In genomic region chr2:190075623-190076022, GRCh38 we compare ENCODE assay signal across 26 cellular contexts. TPM values are rescaled to one million over a fixed set of nuclear protein-coding genes. Genes with fewer than 3 reads are reported as not detected.
"Had no signal": no experiment of that assay in that cellular context is flagged by ENCODE, and none has a peak within 500 bp of the region (broad histone marks: within the 10 kb centered on the region; RNA-seq: fewer than 3 reads in every experiment).

No MANE protein-coding gene starts in this region.

- H3K4me1 ChIP-seq: parathyroid adenoma, psoas muscle, right lobe of liver, sigmoid colon, stomach, thyroid gland, tibial nerve, upper lobe of left lung had no signal

- H2AFZ ChIP-seq: parathyroid adenoma had no signal

- H3K9me3 ChIP-seq: neutrophil, right lobe of liver, stomach, thoracic aorta, thyroid gland, upper lobe of left lung had no signal

- ATAC-seq: naive thymus-derived CD8-positive, alpha-beta T cell; natural killer cell treated with Interleukin-12 subunit alpha and Interleukin-12 subunit beta and Interleukin-15 and Interleukin-18, amount 100 ng/mL, for 72 hours; psoas muscle; right cardiac atrium; right lobe of liver; stimulated activated effector memory CD8-positive, alpha-beta T cell treated with anti-CD3 and anti-CD28 coated beads, Interleukin-12 subunit alpha, Interleukin-12 subunit beta, amount 100 ng/mL, for 72 hours; stimulated activated naive B cell treated with anti-CD40 and anti-IgM and Interleukin-4, amounts not matched to agents 10 μg/mL and 1 μg/mL and 100 μg/mL, for 72 hours had no signal

- H3K4me3 ChIP-seq: psoas muscle, right lobe of liver, sigmoid colon, stomach, thoracic aorta, thyroid gland, tibial nerve, upper lobe of left lung had no signal

- H3K79me2 ChIP-seq: parathyroid adenoma had no signal

- H3K36me3 ChIP-seq: neutrophil, right lobe of liver, sigmoid colon, stomach, thoracic aorta, thyroid gland, tibial nerve, upper lobe of left lung had no signal

- H3K27ac ChIP-seq: neutrophil, parathyroid adenoma, psoas muscle, right lobe of liver, sigmoid colon, stomach, thoracic aorta, thyroid gland, tibial nerve, upper lobe of left lung had no signal

- FAIRE-seq: urothelium cell line had no signal

- DNase-seq: naive thymus-derived CD8-positive, alpha-beta T cell; nephron progenitor cell; nucleus accumbens; posterior cingulate gyrus; psoas muscle; right cardiac atrium; right lobe of liver; sigmoid colon; small intestine; stimulated activated CD4-positive, alpha-beta T cell treated with anti-CD3 and anti-CD28 coated beads, Interleukin-15, amount 100 ng/mL, for 24 hours; stimulated activated CD4-positive, alpha-beta T cell treated with anti-CD3 and anti-CD28 coated beads, Interleukin-2, amount 100 ng/mL, for 24 hours; stimulated activated CD4-positive, alpha-beta T cell treated with anti-CD3 and anti-CD28 coated beads, Interleukin-2, amount 100 ng/mL, for 48 hours; stimulated activated CD4-positive, alpha-beta T cell treated with anti-CD3 and anti-CD28 coated beads, Interleukin-4, amount 100 ng/mL, for 24 hours; stimulated activated naive B cell treated with anti-CD40 and anti-IgM and Interleukin-4, amounts not matched to agents 10 μg/mL and 1 μg/mL and 100 μg/mL, for 72 hours; stimulated activated naive CD4-positive, alpha-beta T cell treated with Interleukin-2 at 50 U/mL for 16 hours; stomach; thyroid gland; trophoblast cell; upper lobe of left lung had no signal

- H3K27me3 ChIP-seq: neutrophil, right lobe of liver, sigmoid colon, stomach, thyroid gland, tibial nerve, upper lobe of left lung had no signal

RNA-seq across cellular contexts. Expression of gene MSTN, which starts 13.1 kb away (rescaled TPM):
- total RNA-seq: natural killer cell treated with Interleukin-12 subunit alpha and Interleukin-12 subunit beta and Interleukin-15 and Interleukin-18, amount 100 ng/mL, for 72 hours; right lobe of liver had no signal
